ENCODE assay signal across 1 cellular context in the genomic region with DNA sequence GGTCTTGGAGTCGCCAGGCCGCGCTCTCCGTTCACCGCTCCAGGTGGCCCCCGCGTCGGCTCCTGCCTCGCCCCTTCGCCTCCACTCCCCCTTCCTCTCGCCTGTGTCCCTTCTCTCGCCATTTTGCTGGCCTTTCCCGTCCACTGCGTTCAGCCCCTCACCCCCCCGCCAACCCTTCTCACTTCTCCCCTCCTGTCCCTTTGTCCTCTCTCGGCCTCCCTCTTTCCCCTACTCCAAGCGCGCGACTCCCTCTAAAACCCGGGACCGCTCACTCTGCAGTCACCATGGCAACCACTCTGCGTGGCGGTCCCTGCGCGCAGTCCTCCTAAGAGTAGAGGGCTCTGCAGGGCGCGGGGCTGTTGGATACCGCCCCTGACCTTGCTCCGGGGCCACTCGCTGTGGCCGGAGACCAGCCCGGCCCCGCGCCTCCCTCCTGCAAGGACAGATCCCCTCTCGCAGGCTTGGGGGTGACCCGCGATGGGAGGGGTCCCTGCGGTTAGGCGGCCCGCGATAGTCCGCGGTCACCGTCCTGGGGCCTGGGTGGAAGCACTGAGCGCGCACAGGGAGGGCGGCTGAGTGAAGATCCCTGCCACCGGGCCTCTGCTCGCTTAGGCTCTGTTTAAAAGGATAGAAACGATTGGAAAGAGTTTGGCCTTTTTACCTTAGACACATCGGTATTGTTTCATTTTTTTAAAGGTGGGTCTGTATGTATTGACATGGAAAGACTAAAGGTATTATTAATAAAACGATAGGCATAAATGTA.
TF ChIP-seq lines count a peak whose summit lies in the region.

No MANE protein-coding gene starts in this region.

TF ChIP-seq in K562, 482 proteins besides CTCF, POLR2A, EP300 and RAD21 (continues in another document):
- TF ChIP-seq, protein P1, sequence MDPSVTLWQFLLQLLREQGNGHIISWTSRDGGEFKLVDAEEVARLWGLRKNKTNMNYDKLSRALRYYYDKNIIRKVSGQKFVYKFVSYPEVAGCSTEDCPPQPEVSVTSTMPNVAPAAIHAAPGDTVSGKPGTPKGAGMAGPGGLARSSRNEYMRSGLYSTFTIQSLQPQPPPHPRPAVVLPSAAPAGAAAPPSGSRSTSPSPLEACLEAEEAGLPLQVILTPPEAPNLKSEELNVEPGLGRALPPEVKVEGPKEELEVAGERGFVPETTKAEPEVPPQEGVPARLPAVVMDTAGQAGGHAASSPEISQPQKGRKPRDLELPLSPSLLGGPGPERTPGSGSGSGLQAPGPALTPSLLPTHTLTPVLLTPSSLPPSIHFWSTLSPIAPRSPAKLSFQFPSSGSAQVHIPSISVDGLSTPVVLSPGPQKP (CRISPR knock-in tag; IDR thresholded peaks at IDR 0.05) = no peak
- TF ChIP-seq MAZ (CRISPR knock-in tag; conservative IDR thresholded peaks at IDR 0.05 in 1 of 2, IDR thresholded peaks at IDR 0.05 in 1 of 2) (no peak), MCM3 (IDR thresholded peaks at IDR 0.05) (no peak), ZNF232 (CRISPR knock-in tag; IDR thresholded peaks at IDR 0.05) (no peak), GTF2F1 (IDR thresholded peaks at IDR 0.05; ENCODE audit: low read depth, low read length) (no peak), KAT7 (CRISPR knock-in tag; IDR thresholded peaks at IDR 0.05; ENCODE audit: borderline replicate concordance) (no peak), DIDO1 (tag; IDR thresholded peaks at IDR 0.05; ENCODE audit: low read depth) (no peak), NFE2 (IDR thresholded peaks at IDR 0.05; ENCODE audit: low read depth) (no peak), GATA2 (CRISPR knock-in tag; IDR thresholded peaks at IDR 0.05) (no peak), CBX2 (IDR thresholded peaks at IDR 0.05; ENCODE audit: insufficient read depth, low read length, poor library complexity, severe bottlenecking) (peak; percentile 13), FOXJ2 (tag; IDR thresholded peaks at IDR 0.05) (0 out of 2 replicates have a peak, but pooled peaks have one; percentile 47), LARP7 (IDR thresholded peaks at IDR 0.05) (no peak), STAT5A (IDR thresholded peaks at IDR 0.05; ENCODE audit: borderline replicate concordance, low read length) (no peak), ZNF253 (CRISPR knock-in tag; conservative IDR thresholded peaks at IDR 0.05) (no peak)
- TF ChIP-seq, protein P2, sequence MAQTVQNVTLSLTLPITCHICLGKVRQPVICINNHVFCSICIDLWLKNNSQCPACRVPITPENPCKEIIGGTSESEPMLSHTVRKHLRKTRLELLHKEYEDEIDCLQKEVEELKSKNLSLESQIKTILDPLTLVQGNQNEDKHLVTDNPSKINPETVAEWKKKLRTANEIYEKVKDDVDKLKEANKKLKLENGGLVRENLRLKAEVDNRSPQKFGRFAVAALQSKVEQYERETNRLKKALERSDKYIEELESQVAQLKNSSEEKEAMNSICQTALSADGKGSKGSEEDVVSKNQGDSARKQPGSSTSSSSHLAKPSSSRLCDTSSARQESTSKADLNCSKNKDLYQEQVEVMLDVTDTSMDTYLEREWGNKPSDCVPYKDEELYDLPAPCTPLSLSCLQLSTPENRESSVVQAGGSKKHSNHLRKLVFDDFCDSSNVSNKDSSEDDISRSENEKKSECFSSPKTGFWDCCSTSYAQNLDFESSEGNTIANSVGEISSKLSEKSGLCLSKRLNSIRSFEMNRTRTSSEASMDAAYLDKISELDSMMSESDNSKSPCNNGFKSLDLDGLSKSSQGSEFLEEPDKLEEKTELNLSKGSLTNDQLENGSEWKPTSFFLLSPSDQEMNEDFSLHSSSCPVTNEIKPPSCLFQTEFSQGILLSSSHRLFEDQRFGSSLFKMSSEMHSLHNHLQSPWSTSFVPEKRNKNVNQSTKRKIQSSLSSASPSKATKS (CRISPR knock-in tag; IDR thresholded peaks at IDR 0.05) = no peak
- TF ChIP-seq, protein P3, sequence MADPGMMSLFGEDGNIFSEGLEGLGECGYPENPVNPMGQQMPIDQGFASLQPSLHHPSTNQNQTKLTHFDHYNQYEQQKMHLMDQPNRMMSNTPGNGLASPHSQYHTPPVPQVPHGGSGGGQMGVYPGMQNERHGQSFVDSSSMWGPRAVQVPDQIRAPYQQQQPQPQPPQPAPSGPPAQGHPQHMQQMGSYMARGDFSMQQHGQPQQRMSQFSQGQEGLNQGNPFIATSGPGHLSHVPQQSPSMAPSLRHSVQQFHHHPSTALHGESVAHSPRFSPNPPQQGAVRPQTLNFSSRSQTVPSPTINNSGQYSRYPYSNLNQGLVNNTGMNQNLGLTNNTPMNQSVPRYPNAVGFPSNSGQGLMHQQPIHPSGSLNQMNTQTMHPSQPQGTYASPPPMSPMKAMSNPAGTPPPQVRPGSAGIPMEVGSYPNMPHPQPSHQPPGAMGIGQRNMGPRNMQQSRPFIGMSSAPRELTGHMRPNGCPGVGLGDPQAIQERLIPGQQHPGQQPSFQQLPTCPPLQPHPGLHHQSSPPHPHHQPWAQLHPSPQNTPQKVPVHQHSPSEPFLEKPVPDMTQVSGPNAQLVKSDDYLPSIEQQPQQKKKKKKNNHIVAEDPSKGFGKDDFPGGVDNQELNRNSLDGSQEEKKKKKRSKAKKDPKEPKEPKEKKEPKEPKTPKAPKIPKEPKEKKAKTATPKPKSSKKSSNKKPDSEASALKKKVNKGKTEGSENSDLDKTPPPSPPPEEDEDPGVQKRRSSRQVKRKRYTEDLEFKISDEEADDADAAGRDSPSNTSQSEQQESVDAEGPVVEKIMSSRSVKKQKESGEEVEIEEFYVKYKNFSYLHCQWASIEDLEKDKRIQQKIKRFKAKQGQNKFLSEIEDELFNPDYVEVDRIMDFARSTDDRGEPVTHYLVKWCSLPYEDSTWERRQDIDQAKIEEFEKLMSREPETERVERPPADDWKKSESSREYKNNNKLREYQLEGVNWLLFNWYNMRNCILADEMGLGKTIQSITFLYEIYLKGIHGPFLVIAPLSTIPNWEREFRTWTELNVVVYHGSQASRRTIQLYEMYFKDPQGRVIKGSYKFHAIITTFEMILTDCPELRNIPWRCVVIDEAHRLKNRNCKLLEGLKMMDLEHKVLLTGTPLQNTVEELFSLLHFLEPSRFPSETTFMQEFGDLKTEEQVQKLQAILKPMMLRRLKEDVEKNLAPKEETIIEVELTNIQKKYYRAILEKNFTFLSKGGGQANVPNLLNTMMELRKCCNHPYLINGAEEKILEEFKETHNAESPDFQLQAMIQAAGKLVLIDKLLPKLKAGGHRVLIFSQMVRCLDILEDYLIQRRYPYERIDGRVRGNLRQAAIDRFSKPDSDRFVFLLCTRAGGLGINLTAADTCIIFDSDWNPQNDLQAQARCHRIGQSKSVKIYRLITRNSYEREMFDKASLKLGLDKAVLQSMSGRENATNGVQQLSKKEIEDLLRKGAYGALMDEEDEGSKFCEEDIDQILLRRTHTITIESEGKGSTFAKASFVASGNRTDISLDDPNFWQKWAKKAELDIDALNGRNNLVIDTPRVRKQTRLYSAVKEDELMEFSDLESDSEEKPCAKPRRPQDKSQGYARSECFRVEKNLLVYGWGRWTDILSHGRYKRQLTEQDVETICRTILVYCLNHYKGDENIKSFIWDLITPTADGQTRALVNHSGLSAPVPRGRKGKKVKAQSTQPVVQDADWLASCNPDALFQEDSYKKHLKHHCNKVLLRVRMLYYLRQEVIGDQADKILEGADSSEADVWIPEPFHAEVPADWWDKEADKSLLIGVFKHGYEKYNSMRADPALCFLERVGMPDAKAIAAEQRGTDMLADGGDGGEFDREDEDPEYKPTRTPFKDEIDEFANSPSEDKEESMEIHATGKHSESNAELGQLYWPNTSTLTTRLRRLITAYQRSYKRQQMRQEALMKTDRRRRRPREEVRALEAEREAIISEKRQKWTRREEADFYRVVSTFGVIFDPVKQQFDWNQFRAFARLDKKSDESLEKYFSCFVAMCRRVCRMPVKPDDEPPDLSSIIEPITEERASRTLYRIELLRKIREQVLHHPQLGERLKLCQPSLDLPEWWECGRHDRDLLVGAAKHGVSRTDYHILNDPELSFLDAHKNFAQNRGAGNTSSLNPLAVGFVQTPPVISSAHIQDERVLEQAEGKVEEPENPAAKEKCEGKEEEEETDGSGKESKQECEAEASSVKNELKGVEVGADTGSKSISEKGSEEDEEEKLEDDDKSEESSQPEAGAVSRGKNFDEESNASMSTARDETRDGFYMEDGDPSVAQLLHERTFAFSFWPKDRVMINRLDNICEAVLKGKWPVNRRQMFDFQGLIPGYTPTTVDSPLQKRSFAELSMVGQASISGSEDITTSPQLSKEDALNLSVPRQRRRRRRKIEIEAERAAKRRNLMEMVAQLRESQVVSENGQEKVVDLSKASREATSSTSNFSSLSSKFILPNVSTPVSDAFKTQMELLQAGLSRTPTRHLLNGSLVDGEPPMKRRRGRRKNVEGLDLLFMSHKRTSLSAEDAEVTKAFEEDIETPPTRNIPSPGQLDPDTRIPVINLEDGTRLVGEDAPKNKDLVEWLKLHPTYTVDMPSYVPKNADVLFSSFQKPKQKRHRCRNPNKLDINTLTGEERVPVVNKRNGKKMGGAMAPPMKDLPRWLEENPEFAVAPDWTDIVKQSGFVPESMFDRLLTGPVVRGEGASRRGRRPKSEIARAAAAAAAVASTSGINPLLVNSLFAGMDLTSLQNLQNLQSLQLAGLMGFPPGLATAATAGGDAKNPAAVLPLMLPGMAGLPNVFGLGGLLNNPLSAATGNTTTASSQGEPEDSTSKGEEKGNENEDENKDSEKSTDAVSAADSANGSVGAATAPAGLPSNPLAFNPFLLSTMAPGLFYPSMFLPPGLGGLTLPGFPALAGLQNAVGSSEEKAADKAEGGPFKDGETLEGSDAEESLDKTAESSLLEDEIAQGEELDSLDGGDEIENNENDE (IDR thresholded peaks at IDR 0.05; ENCODE audit: low read depth, low read length) = no peak
- TF ChIP-seq, protein P4, sequence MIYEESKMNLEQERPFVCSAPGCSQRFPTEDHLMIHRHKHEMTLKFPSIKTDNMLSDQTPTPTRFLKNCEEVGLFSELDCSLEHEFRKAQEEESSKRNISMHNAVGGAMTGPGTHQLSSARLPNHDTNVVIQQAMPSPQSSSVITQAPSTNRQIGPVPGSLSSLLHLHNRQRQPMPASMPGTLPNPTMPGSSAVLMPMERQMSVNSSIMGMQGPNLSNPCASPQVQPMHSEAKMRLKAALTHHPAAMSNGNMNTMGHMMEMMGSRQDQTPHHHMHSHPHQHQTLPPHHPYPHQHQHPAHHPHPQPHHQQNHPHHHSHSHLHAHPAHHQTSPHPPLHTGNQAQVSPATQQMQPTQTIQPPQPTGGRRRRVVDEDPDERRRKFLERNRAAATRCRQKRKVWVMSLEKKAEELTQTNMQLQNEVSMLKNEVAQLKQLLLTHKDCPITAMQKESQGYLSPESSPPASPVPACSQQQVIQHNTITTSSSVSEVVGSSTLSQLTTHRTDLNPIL (CRISPR knock-in tag; IDR thresholded peaks at IDR 0.05) = no peak
- TF ChIP-seq, protein P5, sequence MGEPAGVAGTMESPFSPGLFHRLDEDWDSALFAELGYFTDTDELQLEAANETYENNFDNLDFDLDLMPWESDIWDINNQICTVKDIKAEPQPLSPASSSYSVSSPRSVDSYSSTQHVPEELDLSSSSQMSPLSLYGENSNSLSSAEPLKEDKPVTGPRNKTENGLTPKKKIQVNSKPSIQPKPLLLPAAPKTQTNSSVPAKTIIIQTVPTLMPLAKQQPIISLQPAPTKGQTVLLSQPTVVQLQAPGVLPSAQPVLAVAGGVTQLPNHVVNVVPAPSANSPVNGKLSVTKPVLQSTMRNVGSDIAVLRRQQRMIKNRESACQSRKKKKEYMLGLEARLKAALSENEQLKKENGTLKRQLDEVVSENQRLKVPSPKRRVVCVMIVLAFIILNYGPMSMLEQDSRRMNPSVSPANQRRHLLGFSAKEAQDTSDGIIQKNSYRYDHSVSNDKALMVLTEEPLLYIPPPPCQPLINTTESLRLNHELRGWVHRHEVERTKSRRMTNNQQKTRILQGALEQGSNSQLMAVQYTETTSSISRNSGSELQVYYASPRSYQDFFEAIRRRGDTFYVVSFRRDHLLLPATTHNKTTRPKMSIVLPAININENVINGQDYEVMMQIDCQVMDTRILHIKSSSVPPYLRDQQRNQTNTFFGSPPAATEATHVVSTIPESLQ (CRISPR knock-in tag; IDR thresholded peaks at IDR 0.05) = no peak
- TF ChIP-seq, protein P6, sequence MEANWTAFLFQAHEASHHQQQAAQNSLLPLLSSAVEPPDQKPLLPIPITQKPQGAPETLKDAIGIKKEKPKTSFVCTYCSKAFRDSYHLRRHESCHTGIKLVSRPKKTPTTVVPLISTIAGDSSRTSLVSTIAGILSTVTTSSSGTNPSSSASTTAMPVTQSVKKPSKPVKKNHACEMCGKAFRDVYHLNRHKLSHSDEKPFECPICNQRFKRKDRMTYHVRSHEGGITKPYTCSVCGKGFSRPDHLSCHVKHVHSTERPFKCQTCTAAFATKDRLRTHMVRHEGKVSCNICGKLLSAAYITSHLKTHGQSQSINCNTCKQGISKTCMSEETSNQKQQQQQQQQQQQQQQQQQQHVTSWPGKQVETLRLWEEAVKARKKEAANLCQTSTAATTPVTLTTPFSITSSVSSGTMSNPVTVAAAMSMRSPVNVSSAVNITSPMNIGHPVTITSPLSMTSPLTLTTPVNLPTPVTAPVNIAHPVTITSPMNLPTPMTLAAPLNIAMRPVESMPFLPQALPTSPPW (CRISPR knock-in tag; IDR thresholded peaks at IDR 0.05) = peak; percentile 46
- TF ChIP-seq, protein P7, sequence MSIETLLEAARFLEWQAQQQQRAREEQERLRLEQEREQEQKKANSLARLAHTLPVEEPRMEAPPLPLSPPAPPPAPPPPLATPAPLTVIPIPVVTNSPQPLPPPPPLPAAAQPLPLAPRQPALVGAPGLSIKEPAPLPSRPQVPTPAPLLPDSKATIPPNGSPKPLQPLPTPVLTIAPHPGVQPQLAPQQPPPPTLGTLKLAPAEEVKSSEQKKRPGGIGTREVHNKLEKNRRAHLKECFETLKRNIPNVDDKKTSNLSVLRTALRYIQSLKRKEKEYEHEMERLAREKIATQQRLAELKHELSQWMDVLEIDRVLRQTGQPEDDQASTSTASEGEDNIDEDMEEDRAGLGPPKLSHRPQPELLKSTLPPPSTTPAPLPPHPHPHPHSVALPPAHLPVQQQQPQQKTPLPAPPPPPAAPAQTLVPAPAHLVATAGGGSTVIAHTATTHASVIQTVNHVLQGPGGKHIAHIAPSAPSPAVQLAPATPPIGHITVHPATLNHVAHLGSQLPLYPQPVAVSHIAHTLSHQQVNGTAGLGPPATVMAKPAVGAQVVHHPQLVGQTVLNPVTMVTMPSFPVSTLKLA (conservative IDR thresholded peaks at IDR 0.05) = 0 out of 4 replicates have a peak, but pooled peaks of 1 of the 2 experiments have one; percentile 2
- TF ChIP-seq, protein P8, sequence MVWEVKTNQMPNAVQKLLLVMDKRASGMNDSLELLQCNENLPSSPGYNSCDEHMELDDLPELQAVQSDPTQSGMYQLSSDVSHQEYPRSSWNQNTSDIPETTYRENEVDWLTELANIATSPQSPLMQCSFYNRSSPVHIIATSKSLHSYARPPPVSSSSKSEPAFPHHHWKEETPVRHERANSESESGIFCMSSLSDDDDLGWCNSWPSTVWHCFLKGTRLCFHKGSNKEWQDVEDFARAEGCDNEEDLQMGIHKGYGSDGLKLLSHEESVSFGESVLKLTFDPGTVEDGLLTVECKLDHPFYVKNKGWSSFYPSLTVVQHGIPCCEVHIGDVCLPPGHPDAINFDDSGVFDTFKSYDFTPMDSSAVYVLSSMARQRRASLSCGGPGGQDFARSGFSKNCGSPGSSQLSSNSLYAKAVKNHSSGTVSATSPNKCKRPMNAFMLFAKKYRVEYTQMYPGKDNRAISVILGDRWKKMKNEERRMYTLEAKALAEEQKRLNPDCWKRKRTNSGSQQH (CRISPR knock-in tag; IDR thresholded peaks at IDR 0.05) = no peak
- TF ChIP-seq, protein P9, sequence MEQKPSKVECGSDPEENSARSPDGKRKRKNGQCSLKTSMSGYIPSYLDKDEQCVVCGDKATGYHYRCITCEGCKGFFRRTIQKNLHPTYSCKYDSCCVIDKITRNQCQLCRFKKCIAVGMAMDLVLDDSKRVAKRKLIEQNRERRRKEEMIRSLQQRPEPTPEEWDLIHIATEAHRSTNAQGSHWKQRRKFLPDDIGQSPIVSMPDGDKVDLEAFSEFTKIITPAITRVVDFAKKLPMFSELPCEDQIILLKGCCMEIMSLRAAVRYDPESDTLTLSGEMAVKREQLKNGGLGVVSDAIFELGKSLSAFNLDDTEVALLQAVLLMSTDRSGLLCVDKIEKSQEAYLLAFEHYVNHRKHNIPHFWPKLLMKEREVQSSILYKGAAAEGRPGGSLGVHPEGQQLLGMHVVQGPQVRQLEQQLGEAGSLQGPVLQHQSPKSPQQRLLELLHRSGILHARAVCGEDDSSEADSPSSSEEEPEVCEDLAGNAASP (IDR thresholded peaks at IDR 0.05) = no peak
